1 cellular context compared by ENCODE assay signal in genomic region chr2:45154606-45155155, GRCh38.
A peak's percentile ranks its signal among the peaks of the same experiment; 100 is the strongest.
TF ChIP-seq lines count a peak whose summit lies in the region.

No MANE protein-coding gene starts in this region.

TF ChIP-seq in K562, 482 proteins besides CTCF, POLR2A, EP300 and RAD21:
- TF ChIP-seq SP2 (IDR thresholded peaks at IDR 0.05; ENCODE audit: extremely low read depth, low read depth, low read length, poor library complexity, severe bottlenecking): no peak
- TF ChIP-seq MECOM (CRISPR knock-in tag; IDR thresholded peaks at IDR 0.05): no peak
- peak; percentile 96 for TF ChIP-seq ZNF512 (tag; IDR thresholded peaks at IDR 0.05)
- no peak for TF ChIP-seq SMC3 (conservative IDR thresholded peaks at IDR 0.05; ENCODE audit: insufficient read depth, low read depth, low read length)
- TF ChIP-seq RERE (CRISPR knock-in tag; IDR thresholded peaks at IDR 0.05; ENCODE audit: borderline replicate concordance): no peak
- TF ChIP-seq ZNF589 (CRISPR knock-in tag; IDR thresholded peaks at IDR 0.05; ENCODE audit: low read depth): no peak
